Comparison of ENCODE assay signal across 8 cellular contexts in the genomic region with DNA sequence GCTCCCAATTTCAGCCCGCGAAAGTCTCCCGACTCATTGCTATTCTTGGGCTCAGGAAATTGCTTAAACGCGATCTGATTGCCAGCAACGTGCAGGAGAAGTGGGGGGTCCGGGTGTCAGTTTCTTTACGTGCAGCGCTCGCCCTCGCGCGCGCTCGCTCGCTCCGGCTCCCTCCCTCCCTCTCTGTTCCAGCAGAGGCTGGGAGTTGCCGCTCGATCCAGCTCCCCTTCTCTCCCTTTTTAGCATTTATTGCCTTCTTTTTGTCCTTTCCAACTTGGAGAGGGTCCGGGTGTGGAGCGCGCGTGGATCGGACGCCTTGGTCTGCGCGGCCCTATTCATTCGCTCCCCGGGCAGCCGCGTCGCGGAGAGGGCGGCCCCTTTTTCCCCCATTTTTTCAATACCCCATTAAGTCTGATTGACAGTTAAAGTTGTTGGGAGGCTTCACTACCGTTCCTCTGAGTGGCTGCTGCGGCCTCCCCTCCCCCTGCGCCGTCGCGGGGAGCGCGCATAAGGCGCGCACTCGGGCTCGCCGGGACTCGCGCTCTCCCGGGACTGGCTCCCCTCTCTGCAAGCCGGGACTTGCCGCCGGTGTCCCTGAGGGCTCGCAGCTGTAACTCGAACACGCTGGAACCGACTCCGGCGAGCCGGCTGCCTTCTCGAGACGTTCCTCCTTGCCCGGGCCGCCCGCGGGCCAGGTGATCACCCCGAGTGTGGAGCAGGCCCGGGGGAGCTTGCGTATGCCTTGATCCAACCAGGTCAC. TPM values are rescaled to one million over a fixed set of nuclear protein-coding genes. Genes with fewer than 3 reads are reported as not detected.
A peak's percentile ranks its signal among the peaks of the same experiment; 100 is the strongest.
DNase-seq lines count a peak whose midpoint lies in the region; ATAC-seq, FAIRE-seq and TF ChIP-seq lines count a peak whose summit lies in the region.

A gene with protein sequence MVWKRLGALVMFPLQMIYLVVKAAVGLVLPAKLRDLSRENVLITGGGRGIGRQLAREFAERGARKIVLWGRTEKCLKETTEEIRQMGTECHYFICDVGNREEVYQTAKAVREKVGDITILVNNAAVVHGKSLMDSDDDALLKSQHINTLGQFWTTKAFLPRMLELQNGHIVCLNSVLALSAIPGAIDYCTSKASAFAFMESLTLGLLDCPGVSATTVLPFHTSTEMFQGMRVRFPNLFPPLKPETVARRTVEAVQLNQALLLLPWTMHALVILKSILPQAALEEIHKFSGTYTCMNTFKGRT (minus strand): TSS at position 310 of the 760 bp plus-strand sequence. CDS start 862 bp downstream, outside the sequence.

- H3K27ac Mint-ChIP-seq in WTC11 = peak within 1 kb of the TSS; percentile 96

- peaks cover 0 to 4% of the 10 kb centered on the region in 2 donors for H3K4me1 ChIP-seq in small intestine (ENCODE audit: control insufficient read depth in 2 of 2, insufficient read depth in 1 of 2, low read depth in 1 of 2, low read length in 1 of 2)

- POLR2A ChIA-PET in WTC11 (lab: Charles Lee) = interaction anchor here (0.6 to 6.0 kb wide), 6 partner anchors 12 to 153 kb away, joined by 3 to 60 read pairs (median 4); no protein-coding TSS in a partner anchor

- DNase-seq in NCI-H1694 treated with DMSO at 0.1 percent for 48 hours (lab: John Stamatoyannopoulos, UW) (peak; percentile 9), NCI-H1694 (lab: John Stamatoyannopoulos, UW) (no peak), NCI-H146 treated with DMSO at 0.1 percent for 48 hours (lab: John Stamatoyannopoulos, UW; ENCODE audit: unreplicated experiment) (peak; percentile 2), WTC11 (ENCODE audit: low spot score) (peak; percentile 80), iris pigment epithelial cell (ENCODE audit: low read depth) (peak; percentile 93), small intestine (peak; percentile 82), GM19238 (ENCODE audit: insufficient read length, low spot score) (no peak)
- DNase-seq in central memory CD4-positive, alpha-beta T cell = peak; percentile 68

- H3K9me3 ChIP-seq in small intestine (ENCODE audit: control insufficient read depth, low read depth) = no peaks in the 10 kb centered on the region

- peak; percentile 38 for ATAC-seq in WTC11

- peak within 1 kb of the TSS; percentile 98 for H3K4me3 Mint-ChIP-seq in WTC11

- FAIRE-seq in small intestine (lab: Jason Lieb, UNC) = no peak

- H3K9me3 Mint-ChIP-seq in WTC11 = no peaks in the 10 kb centered on the region

- peaks cover 5% of the 10 kb centered on the region for H3K36me3 Mint-ChIP-seq in WTC11

- peak within 1 kb of the TSS; percentile 64 to 70 for H3K4me3 ChIP-seq in small intestine (ENCODE audit: low read depth in 1 of 2, low read length in 2 of 2)

- no peaks in the 10 kb centered on the region for H3K36me3 ChIP-seq in small intestine (ENCODE audit: control insufficient read depth in 2 of 2, insufficient read depth in 2 of 2, low read length in 2 of 2)

- peaks cover 63% of the 10 kb centered on the region for H3K4me1 Mint-ChIP-seq in WTC11

- no peaks in the 10 kb centered on the region for H3K27me3 ChIP-seq in small intestine (ENCODE audit: control insufficient read depth in 2 of 2, insufficient read depth in 2 of 2, low read length in 2 of 2)

- WGBS in small intestine, 3 donors = 0 to 1% (median 1%) methylated on average over 63 to 69 of the region's 69 CpGs

- TF ChIP-seq CTCF in WTC11 (IDR thresholded peaks at IDR 0.05) = no peak

- peak within 1 kb of the TSS; percentile 97 to 98 for H3K27ac ChIP-seq in small intestine (ENCODE audit: low read depth in 1 of 2, low read length in 1 of 2)

- H3K27me3 Mint-ChIP-seq in WTC11 (ENCODE audit: low read depth) = no peaks in the 10 kb centered on the region

- CTCF ChIA-PET in WTC11 (lab: Charles Lee) = interaction anchor here (1.1 to 8.3 kb wide), 10 partner anchors 12 to 494 kb away, joined by 3 to 107 read pairs (median 24); no protein-coding TSS in a partner anchor

TF ChIP-seq in WTC11, 78 proteins besides CTCF, POLR2A, EP300 and RAD21:
- no peak for TF ChIP-seq EMX1 (CRISPR knock-in tag; IDR thresholded peaks at IDR 0.05)
- peak; percentile 34; the same call in 1 of the 2 replicates for TF ChIP-seq ESRRA (CRISPR knock-in tag; IDR thresholded peaks at IDR 0.05; ENCODE audit: borderline replicate concordance)
- TF ChIP-seq ATF1 (CRISPR knock-in tag; IDR thresholded peaks at IDR 0.05) = no peak
- TF ChIP-seq SP1 (CRISPR knock-in tag; conservative IDR thresholded peaks at IDR 0.05) = peak; percentile 20; the same call in 1 of the 2 replicates
- no peak for TF ChIP-seq NR2C2 (CRISPR knock-in tag; IDR thresholded peaks at IDR 0.05)
- TF ChIP-seq ZNF416 (CRISPR knock-in tag; IDR thresholded peaks at IDR 0.05) = no peak
- TF ChIP-seq, protein P1, sequence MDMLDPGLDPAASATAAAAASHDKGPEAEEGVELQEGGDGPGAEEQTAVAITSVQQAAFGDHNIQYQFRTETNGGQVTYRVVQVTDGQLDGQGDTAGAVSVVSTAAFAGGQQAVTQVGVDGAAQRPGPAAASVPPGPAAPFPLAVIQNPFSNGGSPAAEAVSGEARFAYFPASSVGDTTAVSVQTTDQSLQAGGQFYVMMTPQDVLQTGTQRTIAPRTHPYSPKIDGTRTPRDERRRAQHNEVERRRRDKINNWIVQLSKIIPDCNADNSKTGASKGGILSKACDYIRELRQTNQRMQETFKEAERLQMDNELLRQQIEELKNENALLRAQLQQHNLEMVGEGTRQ (CRISPR knock-in tag; IDR thresholded peaks at IDR 0.05) = no peak
- TF ChIP-seq TCF7 (CRISPR knock-in tag; IDR thresholded peaks at IDR 0.05; ENCODE audit: low read depth) = 0 out of 2 replicates have a peak, but pooled peaks have one; percentile 30
- no peak for TF ChIP-seq ZNF219 (CRISPR knock-in tag; IDR thresholded peaks at IDR 0.05; ENCODE audit: borderline replicate concordance)
- TF ChIP-seq, protein P2, sequence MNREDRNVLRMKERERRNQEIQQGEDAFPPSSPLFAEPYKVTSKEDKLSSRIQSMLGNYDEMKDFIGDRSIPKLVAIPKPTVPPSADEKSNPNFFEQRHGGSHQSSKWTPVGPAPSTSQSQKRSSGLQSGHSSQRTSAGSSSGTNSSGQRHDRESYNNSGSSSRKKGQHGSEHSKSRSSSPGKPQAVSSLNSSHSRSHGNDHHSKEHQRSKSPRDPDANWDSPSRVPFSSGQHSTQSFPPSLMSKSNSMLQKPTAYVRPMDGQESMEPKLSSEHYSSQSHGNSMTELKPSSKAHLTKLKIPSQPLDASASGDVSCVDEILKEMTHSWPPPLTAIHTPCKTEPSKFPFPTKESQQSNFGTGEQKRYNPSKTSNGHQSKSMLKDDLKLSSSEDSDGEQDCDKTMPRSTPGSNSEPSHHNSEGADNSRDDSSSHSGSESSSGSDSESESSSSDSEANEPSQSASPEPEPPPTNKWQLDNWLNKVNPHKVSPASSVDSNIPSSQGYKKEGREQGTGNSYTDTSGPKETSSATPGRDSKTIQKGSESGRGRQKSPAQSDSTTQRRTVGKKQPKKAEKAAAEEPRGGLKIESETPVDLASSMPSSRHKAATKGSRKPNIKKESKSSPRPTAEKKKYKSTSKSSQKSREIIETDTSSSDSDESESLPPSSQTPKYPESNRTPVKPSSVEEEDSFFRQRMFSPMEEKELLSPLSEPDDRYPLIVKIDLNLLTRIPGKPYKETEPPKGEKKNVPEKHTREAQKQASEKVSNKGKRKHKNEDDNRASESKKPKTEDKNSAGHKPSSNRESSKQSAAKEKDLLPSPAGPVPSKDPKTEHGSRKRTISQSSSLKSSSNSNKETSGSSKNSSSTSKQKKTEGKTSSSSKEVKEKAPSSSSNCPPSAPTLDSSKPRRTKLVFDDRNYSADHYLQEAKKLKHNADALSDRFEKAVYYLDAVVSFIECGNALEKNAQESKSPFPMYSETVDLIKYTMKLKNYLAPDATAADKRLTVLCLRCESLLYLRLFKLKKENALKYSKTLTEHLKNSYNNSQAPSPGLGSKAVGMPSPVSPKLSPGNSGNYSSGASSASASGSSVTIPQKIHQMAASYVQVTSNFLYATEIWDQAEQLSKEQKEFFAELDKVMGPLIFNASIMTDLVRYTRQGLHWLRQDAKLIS (CRISPR knock-in tag; IDR thresholded peaks at IDR 0.05; ENCODE audit: borderline replicate concordance) = no peak
- TF ChIP-seq, protein P3, sequence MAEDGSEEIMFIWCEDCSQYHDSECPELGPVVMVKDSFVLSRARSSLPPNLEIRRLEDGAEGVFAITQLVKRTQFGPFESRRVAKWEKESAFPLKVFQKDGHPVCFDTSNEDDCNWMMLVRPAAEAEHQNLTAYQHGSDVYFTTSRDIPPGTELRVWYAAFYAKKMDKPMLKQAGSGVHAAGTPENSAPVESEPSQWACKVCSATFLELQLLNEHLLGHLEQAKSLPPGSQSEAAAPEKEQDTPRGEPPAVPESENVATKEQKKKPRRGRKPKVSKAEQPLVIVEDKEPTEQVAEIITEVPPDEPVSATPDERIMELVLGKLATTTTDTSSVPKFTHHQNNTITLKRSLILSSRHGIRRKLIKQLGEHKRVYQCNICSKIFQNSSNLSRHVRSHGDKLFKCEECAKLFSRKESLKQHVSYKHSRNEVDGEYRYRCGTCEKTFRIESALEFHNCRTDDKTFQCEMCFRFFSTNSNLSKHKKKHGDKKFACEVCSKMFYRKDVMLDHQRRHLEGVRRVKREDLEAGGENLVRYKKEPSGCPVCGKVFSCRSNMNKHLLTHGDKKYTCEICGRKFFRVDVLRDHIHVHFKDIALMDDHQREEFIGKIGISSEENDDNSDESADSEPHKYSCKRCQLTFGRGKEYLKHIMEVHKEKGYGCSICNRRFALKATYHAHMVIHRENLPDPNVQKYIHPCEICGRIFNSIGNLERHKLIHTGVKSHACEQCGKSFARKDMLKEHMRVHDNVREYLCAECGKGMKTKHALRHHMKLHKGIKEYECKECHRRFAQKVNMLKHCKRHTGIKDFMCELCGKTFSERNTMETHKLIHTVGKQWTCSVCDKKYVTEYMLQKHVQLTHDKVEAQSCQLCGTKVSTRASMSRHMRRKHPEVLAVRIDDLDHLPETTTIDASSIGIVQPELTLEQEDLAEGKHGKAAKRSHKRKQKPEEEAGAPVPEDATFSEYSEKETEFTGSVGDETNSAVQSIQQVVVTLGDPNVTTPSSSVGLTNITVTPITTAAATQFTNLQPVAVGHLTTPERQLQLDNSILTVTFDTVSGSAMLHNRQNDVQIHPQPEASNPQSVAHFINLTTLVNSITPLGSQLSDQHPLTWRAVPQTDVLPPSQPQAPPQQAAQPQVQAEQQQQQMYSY (CRISPR knock-in tag; IDR thresholded peaks at IDR 0.05) = no peak; the same call in 1 of the 2 replicates
- TF ChIP-seq ZNF671 (CRISPR knock-in tag; IDR thresholded peaks at IDR 0.05) = no peak
- TF ChIP-seq, protein P4, sequence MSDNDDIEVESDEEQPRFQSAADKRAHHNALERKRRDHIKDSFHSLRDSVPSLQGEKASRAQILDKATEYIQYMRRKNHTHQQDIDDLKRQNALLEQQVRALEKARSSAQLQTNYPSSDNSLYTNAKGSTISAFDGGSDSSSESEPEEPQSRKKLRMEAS (CRISPR knock-in tag; IDR thresholded peaks at IDR 0.05) = 0 out of 2 replicates have a peak, but pooled peaks have one; percentile 20
- TF ChIP-seq CREM (CRISPR knock-in tag; IDR thresholded peaks at IDR 0.05) = no peak
- no peak for TF ChIP-seq ZNF396 (CRISPR knock-in tag; IDR thresholded peaks at IDR 0.05; ENCODE audit: borderline replicate concordance)
- TF ChIP-seq FOXK1 (CRISPR knock-in tag; IDR thresholded peaks at IDR 0.05) = peak; percentile 15

RNA-seq across cellular contexts. Expression of the gene that starts here (rescaled TPM):
- 37.6 to 37.9 TPM (median 37.7 TPM) in 3 replicates for total RNA-seq in WTC11 (2021)
- 10 to 100 TPM; 56.0 to 87.0 (median 71.1) TPM for polyA plus RNA-seq in small intestine

Comparison
In these comparisons a context has a peak if more than half of its experiments do, and no peak if none do; other contexts are left out.
1. DNase-seq: peak in NCI-H1694 treated with DMSO at 0.1 percent for 48 hours (single experiment), NCI-H146 treated with DMSO at 0.1 percent for 48 hours (single experiment), WTC11 (single experiment), central memory CD4-positive, alpha-beta T cell (single experiment), iris pigment epithelial cell (single experiment) and small intestine (single experiment); none in NCI-H1694 (single experiment) and GM19238 (single experiment).